ENCODE assay signal across 13 cellular contexts in the genomic region with DNA sequence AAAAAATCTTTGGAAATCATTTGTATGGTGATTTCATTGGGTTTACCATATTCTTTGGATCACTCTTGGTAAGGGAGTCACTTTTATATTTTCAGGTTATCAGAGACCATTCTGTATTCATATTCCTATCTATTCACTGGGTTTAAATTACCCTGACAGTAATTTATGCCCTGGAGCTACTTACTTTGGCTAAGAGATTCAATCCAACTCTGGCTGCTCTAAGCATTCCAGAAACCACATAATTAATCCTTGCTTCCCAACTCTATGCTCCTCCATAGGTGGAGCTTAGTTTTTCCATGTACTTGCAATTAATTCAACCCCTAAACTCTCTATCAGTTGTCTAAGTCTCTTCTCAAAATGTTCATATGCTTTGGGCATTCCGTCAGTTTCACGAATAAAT.
DNase-seq lines count a peak whose midpoint lies in the region; ATAC-seq, FAIRE-seq and TF ChIP-seq lines count a peak whose summit lies in the region.
"Had no signal": no experiment of that assay in that cellular context is flagged by ENCODE, and none has a peak within 500 bp of the region (broad histone marks: within the 10 kb centered on the region; RNA-seq: fewer than 3 reads in every experiment).

No MANE protein-coding gene starts in this region.

- TF ChIP-seq POLR2A in H1 (IDR thresholded peaks at IDR 0.05; ENCODE audit: control extremely low read depth in 1 of 2, low read depth in 2 of 2, low read length in 2 of 2) = no peak

- no peak overlapping the region for H2BK5ac ChIP-seq in H1 (ENCODE audit: low read depth, low read length)

- no peaks in the 10 kb centered on the region for H3K79me1 ChIP-seq in H1 (ENCODE audit: low read depth, low read length)

- H3K4me3 ChIP-seq in H1 (ENCODE audit: extremely low read depth in 1 of 4, insufficient read depth in 2 of 4, low read depth in 3 of 4, low read length in 4 of 4) (no peak overlapping the region), PC-3 (ENCODE audit: low read length) (no peak overlapping the region)

- FAIRE-seq in H1 (lab: Jason Lieb, UNC) (peak; percentile 32), GM19239 (lab: Jason Lieb, UNC) (no peak)
- FAIRE-seq: HTR-8/SVneo had no signal

- no peak overlapping the region for H2BK12ac ChIP-seq in H1 (ENCODE audit: low read depth, low read length)

- no peaks in the 10 kb centered on the region for H3K79me2 ChIP-seq in H1 (ENCODE audit: control insufficient read depth in 1 of 2, insufficient read depth in 2 of 2, low read length in 2 of 2)
- H3K79me2 ChIP-seq in PC-3 (ENCODE audit: low read length) = no peaks in the 10 kb centered on the region

- H2AFZ ChIP-seq in H1 (ENCODE audit: low read length) (no peak overlapping the region), PC-3 (ENCODE audit: low read length) (no peak overlapping the region)

- H4K91ac ChIP-seq in H1 (replicated peaks; ENCODE audit: insufficient read length, low read length) = no peak overlapping the region

- H3K9me3 ChIP-seq in H1 (ENCODE audit: insufficient read depth in 2 of 2, low read depth in 1 of 2, low read length in 1 of 2) (no peaks in the 10 kb centered on the region), PC-3 (ENCODE audit: low read length) (no peaks in the 10 kb centered on the region)
- H3K9me3 ChIP-seq: BE2C had no signal

- no peak for ATAC-seq in PC-3
- ATAC-seq: T-cell had no signal

- CTCF ChIA-PET in H1 (lab: Charles Lee; ENCODE audit: partially characterized antibody) = interaction anchor here (0.6 to 3.0 kb wide), 7 partner anchors 9 to 567 kb away, joined by 3 to 16 read pairs (median 5); no protein-coding TSS in a partner anchor
- CTCF ChIA-PET in PC-3 (lab: Charles Lee) = interaction anchor here (0.7 kb wide), 1 partner anchor 99 kb away, joined by 3 read pairs; no protein-coding TSS in a partner anchor

- H3K18ac ChIP-seq in H1 (ENCODE audit: extremely low read depth, low read length) = no peak overlapping the region

- POLR2A ChIA-PET in H1 (lab: Charles Lee; ENCODE audit: partially characterized antibody) (no interaction called here), PC-3 (lab: Charles Lee; ENCODE audit: unreplicated experiment) (no interaction called here)

- no peak overlapping the region for H4K5ac ChIP-seq in H1 (ENCODE audit: insufficient read length, low read depth, low read length)

- TF ChIP-seq CTCF in H1 (IDR thresholded peaks at IDR 0.05; ENCODE audit: control extremely low read depth in 1 of 3, insufficient read depth in 1 of 3, low read depth in 1 of 3, low read length in 3 of 3) (no peak), PC-3 (conservative IDR thresholded peaks at IDR 0.05; ENCODE audit: low read depth, low read length) (no peak)

- H3K27ac ChIP-seq in H1 (ENCODE audit: low read depth, low read length) (no peak overlapping the region), PC-3 (ENCODE audit: low read length) (no peak overlapping the region)

- BruUV-seq in PC-3 (replicated peaks; lab: Mats Ljungman, UMichigan) = no TSS peak

- no peaks in the 10 kb centered on the region; a peak in 1 of 7 replicates for H3K4me1 ChIP-seq in H1 (replicated peaks in 1 of 4; ENCODE audit: control insufficient read depth in 3 of 4, insufficient read depth in 4 of 4, low read length in 3 of 4)
- no peaks in the 10 kb centered on the region for H3K4me1 ChIP-seq in PC-3 (ENCODE audit: insufficient read depth, low read length)

- DNase-seq in EH (ENCODE audit: low read depth) = peak; percentile 5
- DNase-seq in M059J (ENCODE audit: low read depth) = peak; percentile 53
- peak; percentile 62 for DNase-seq in RPMI7951 (ENCODE audit: low read depth)
- DNase-seq in H1 (ENCODE audit: low read depth in 1 of 2, low spot score in 2 of 2) = no peak
- DNase-seq in PC-3 = no peak
- no peak for DNase-seq in GM19239 (ENCODE audit: insufficient read length, low spot score)
- DNase-seq in activated effector memory CD4-positive, alpha-beta T cell treated with Interleukin-2 at 50 U/mL for 16 hours = no peak
- DNase-seq: BE2C, H9, NCI-H1436 treated with DMSO at 0.1 percent for 48 hours, NCI-H748 treated with DMSO at 0.1 percent for 48 hours, T-cell had no signal

- H2BK120ac ChIP-seq in H1 (replicated peaks; ENCODE audit: low read depth, low read length) = no peak overlapping the region

- H4K20me1 ChIP-seq in H1 (replicated peaks in 1 of 2; ENCODE audit: control insufficient read depth in 1 of 2, insufficient read depth in 2 of 2, low read length in 2 of 2) = no peaks in the 10 kb centered on the region
- H4K20me1 ChIP-seq in PC-3 (ENCODE audit: low read length) = no peaks in the 10 kb centered on the region

- no peak overlapping the region for H3K9ac ChIP-seq in H1 (replicated peaks in 1 of 4; ENCODE audit: extremely low read depth in 1 of 4, low read depth in 3 of 4, low read length in 3 of 4)
- no peak overlapping the region for H3K9ac ChIP-seq in PC-3 (ENCODE audit: low read length)

- TF ChIP-seq RAD21 in H1 (IDR thresholded peaks at IDR 0.05 in 1 of 2, conservative IDR thresholded peaks at IDR 0.05 in 1 of 2; ENCODE audit: low read depth in 2 of 2, low read length in 2 of 2) = no peak

- H3K27me3 ChIP-seq in H1 (replicated peaks in 1 of 4; ENCODE audit: control insufficient read depth in 3 of 4, extremely low read depth in 1 of 4, insufficient read depth in 3 of 4, low read length in 3 of 4) (peaks cover 28 to 61% (median 56%) of the 10 kb centered on the region in 4 experiments), PC-3 (ENCODE audit: low read length) (peaks cover 61% of the 10 kb centered on the region)
- H3K27me3 ChIP-seq: BE2C had no signal

- 82% methylated on average over 2 of the region's 2 CpGs; no CpG with 5 or more reads in 1 of the 2 experiments for WGBS in H1 (ENCODE audit: extremely low coverage in 1 of 2, insufficient coverage in 1 of 2, insufficient read length in 1 of 2, insufficient replicate concordance in 2 of 2, low coverage in 1 of 2, low lambda C conversion rate in 2 of 2, missing lambda C conversion rate in 1 of 2), 2 experiments

- no peak overlapping the region for H3K14ac ChIP-seq in H1 (ENCODE audit: insufficient read length)

- no peaks in the 10 kb centered on the region for H3K23me2 ChIP-seq in H1 (ENCODE audit: low read depth, low read length)

- no peak overlapping the region for H2AK5ac ChIP-seq in H1 (ENCODE audit: low read depth, low read length)

- H4K8ac ChIP-seq in H1 (ENCODE audit: extremely low read depth, insufficient read depth, low read length) = no peak overlapping the region

- H3K4me2 ChIP-seq in H1 (ENCODE audit: insufficient read depth in 1 of 2, low read depth in 2 of 2, low read length in 2 of 2) = no peak overlapping the region
- no peak overlapping the region for H3K4me2 ChIP-seq in PC-3 (ENCODE audit: low read length)

- H3K23ac ChIP-seq in H1 (ENCODE audit: insufficient read length) = no peak overlapping the region

- H3K4ac ChIP-seq in H1 (replicated peaks; ENCODE audit: insufficient read length, low read depth, low read length) = no peak overlapping the region

- no peak for TF ChIP-seq EP300 in H1 (IDR thresholded peaks at IDR 0.05; ENCODE audit: borderline replicate concordance in 1 of 2, low read depth in 2 of 2, low read length in 2 of 2)

- H3K56ac ChIP-seq in H1 (replicated peaks; ENCODE audit: insufficient read length, low read depth, low read length) = no peak overlapping the region

- no peak overlapping the region for H2BK15ac ChIP-seq in H1 (ENCODE audit: low read length)

- H3F3A ChIP-seq in PC-3 (ENCODE audit: low read length, unreplicated experiment) = no peaks in the 10 kb centered on the region

- no peaks in the 10 kb centered on the region for H3K36me3 ChIP-seq in H1 (ENCODE audit: control insufficient read depth in 2 of 4, insufficient read depth in 4 of 4, low read length in 3 of 4)
- no peaks in the 10 kb centered on the region for H3K36me3 ChIP-seq in PC-3 (ENCODE audit: low read depth, low read length)
- H3K36me3 ChIP-seq: BE2C had no signal

- H2BK20ac ChIP-seq in H1 (ENCODE audit: low read length) = no peak overlapping the region

- H3K9me2 ChIP-seq in PC-3 (replicated peaks; ENCODE audit: low read length) = no peaks in the 10 kb centered on the region

- intact Hi-C loops in PC-3 (cut with micrococcal nuclease) = loop anchor here (10.0 kb wide), 2 partner anchors 94 to 314 kb away; no protein-coding TSS in a partner anchor

TF ChIP-seq in H1, 55 proteins besides CTCF, POLR2A, EP300 and RAD21 (continues in another document):
- TF ChIP-seq CREB1 (IDR thresholded peaks at IDR 0.05) (no peak), GTF2F1 (IDR thresholded peaks at IDR 0.05; ENCODE audit: borderline replicate concordance, low read depth, low read length) (no peak), BRCA1 (IDR thresholded peaks at IDR 0.05; ENCODE audit: low read depth, low read length) (no peak), CBX8 (IDR thresholded peaks at IDR 0.05; ENCODE audit: borderline replicate concordance, low read depth, low read length) (no peak), BACH1 (IDR thresholded peaks at IDR 0.05; ENCODE audit: low read length) (no peak), KDM1A (IDR thresholded peaks at IDR 0.05; ENCODE audit: borderline replicate concordance, low read length) (no peak), CBX5 (IDR thresholded peaks at IDR 0.05; ENCODE audit: low read depth, low read length) (no peak), FOSL1 (IDR thresholded peaks at IDR 0.05; ENCODE audit: insufficient read depth, low read depth, low read length) (no peak), KDM5A (IDR thresholded peaks at IDR 0.05; ENCODE audit: low read length) (no peak), EGR1 (IDR thresholded peaks at IDR 0.05; ENCODE audit: borderline replicate concordance, low read depth, low read length) (no peak), RFX5 (IDR thresholded peaks at IDR 0.05; ENCODE audit: borderline replicate concordance, low read depth, low read length) (no peak), SP4 (IDR thresholded peaks at IDR 0.05; ENCODE audit: low read length) (no peak), EZH2 (IDR thresholded peaks at IDR 0.05; ENCODE audit: low read depth, low read length, severe bottlenecking) (no peak), RBBP5 (IDR thresholded peaks at IDR 0.05; ENCODE audit: borderline replicate concordance, low read depth, low read length) (no peak), HDAC2 (IDR thresholded peaks at IDR 0.05; ENCODE audit: borderline replicate concordance in 1 of 2, low read depth in 2 of 2, low read length in 2 of 2) (no peak)
- TF ChIP-seq, protein P1, sequence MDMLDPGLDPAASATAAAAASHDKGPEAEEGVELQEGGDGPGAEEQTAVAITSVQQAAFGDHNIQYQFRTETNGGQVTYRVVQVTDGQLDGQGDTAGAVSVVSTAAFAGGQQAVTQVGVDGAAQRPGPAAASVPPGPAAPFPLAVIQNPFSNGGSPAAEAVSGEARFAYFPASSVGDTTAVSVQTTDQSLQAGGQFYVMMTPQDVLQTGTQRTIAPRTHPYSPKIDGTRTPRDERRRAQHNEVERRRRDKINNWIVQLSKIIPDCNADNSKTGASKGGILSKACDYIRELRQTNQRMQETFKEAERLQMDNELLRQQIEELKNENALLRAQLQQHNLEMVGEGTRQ (IDR thresholded peaks at IDR 0.05; ENCODE audit: low read length) = no peak
- TF ChIP-seq, protein P2, sequence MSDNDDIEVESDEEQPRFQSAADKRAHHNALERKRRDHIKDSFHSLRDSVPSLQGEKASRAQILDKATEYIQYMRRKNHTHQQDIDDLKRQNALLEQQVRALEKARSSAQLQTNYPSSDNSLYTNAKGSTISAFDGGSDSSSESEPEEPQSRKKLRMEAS (IDR thresholded peaks at IDR 0.05) = no peak

Comparison
In these comparisons a context has a peak if more than half of its experiments do, and no peak if none do; other contexts are left out.
1. DNase-seq: peak in EH (single experiment), M059J (single experiment) and RPMI7951 (single experiment); none in H1 (0 of 2), PC-3 (single experiment), GM19239 (single experiment) and activated effector memory CD4-positive, alpha-beta T cell treated with Interleukin-2 at 50 U/mL for 16 hours (single experiment).